In genomic region chr3:194277547-194278091, GRCh38 we compare ENCODE assay signal across 11 cellular contexts.
DNase-seq lines count a peak whose midpoint lies in the region; ATAC-seq and TF ChIP-seq lines count a peak whose summit lies in the region.
"Had no signal": no experiment of that assay in that cellular context is flagged by ENCODE, and none has a peak within 500 bp of the region (broad histone marks: within the 10 kb centered on the region; RNA-seq: fewer than 3 reads in every experiment).

No MANE protein-coding gene starts in this region.

- CTCF ChIA-PET in activated CD8-positive, alpha-beta T cell treated with anti-CD3 and anti-CD28 coated beads for 36 hours (lab: Charles Lee): no interaction called here

- 16 to 26% methylated on average over 11 of the region's 11 CpGs for WGBS in tibial nerve, 2 donors

- no peak overlapping the region for H3K4me3 ChIP-seq in tibial nerve
- H3K4me3 ChIP-seq: GM12878 had no signal

- H3K27me3 ChIP-seq in tibial nerve: no peaks in the 10 kb centered on the region

- TF ChIP-seq EP300 in tibial nerve (IDR thresholded peaks at IDR 0.05): peak in 1 of 2 donors; percentile 43

- H3K4me1 ChIP-seq in tibial nerve: peaks cover 5 to 73% (median 33%) of the 10 kb centered on the region in 4 donors

- no peak for TF ChIP-seq POLR2A in tibial nerve (IDR thresholded peaks at IDR 0.05)

- H3K9me3 ChIP-seq in tibial nerve: no peaks in the 10 kb centered on the region

- POLR2A ChIA-PET in activated CD8-positive, alpha-beta T cell treated with anti-CD3 and anti-CD28 coated beads for 36 hours (lab: Charles Lee): no interaction called here

- H3K4me3 Mint-ChIP-seq in activated CD8-positive, alpha-beta T cell treated with anti-CD3 and anti-CD28 coated beads for 36 hours: no peak overlapping the region

- H3K36me3 ChIP-seq in tibial nerve: no peaks in the 10 kb centered on the region

- peak; percentile 23 for ATAC-seq in esophagus mucosa
- ATAC-seq in HG02571 (IDR thresholded peaks at IDR 0.05; ENCODE audit: unreplicated experiment): no peak
- no peak for ATAC-seq in activated CD8-positive, alpha-beta T cell treated with anti-CD3 and anti-CD28 coated beads for 36 hours
- ATAC-seq: GM12878 had no signal

- H3K36me3 Mint-ChIP-seq in activated CD8-positive, alpha-beta T cell treated with anti-CD3 and anti-CD28 coated beads for 36 hours (ENCODE audit: low read depth): no peaks in the 10 kb centered on the region

- H3K4me1 Mint-ChIP-seq in activated CD8-positive, alpha-beta T cell treated with anti-CD3 and anti-CD28 coated beads for 36 hours (ENCODE audit: low read depth): peaks cover 2% of the 10 kb centered on the region

- peak overlapping the region; percentile 73 to 87 (median 77) for H3K27ac ChIP-seq in tibial nerve

- no peak for TF ChIP-seq CTCF in tibial nerve (IDR thresholded peaks at IDR 0.05)
- no peak for TF ChIP-seq CTCF in activated CD8-positive, alpha-beta T cell treated with anti-CD3 and anti-CD28 coated beads for 36 hours (IDR thresholded peaks at IDR 0.05)

- H3K9me3 Mint-ChIP-seq in activated CD8-positive, alpha-beta T cell treated with anti-CD3 and anti-CD28 coated beads for 36 hours: no peaks in the 10 kb centered on the region

- peak; percentile 30 for DNase-seq in NCI-H1092 treated with DMSO at 0.1 percent for 48 hours (lab: John Stamatoyannopoulos, UW)
- DNase-seq in NCI-H1092 (lab: John Stamatoyannopoulos, UW): no peak
- peak; percentile 37 for DNase-seq in midbrain (lab: John Stamatoyannopoulos, UW)
- no peak for DNase-seq in tibial nerve (ENCODE audit: low spot score in 2 of 2)
- no peak for DNase-seq in HCEC 1CT
- no peak for DNase-seq in activated CD8-positive, alpha-beta T cell treated with anti-CD3 and anti-CD28 coated beads for 36 hours
- DNase-seq: 8988T, NCI-H345 had no signal

- H3K27ac Mint-ChIP-seq in activated CD8-positive, alpha-beta T cell treated with anti-CD3 and anti-CD28 coated beads for 36 hours: no peak overlapping the region

- intact Hi-C loops in activated CD8-positive, alpha-beta T cell treated with anti-CD3 and anti-CD28 coated beads for 36 hours (cut with micrococcal nuclease): no loop called here

- H3K27me3 Mint-ChIP-seq in activated CD8-positive, alpha-beta T cell treated with anti-CD3 and anti-CD28 coated beads for 36 hours: no peaks in the 10 kb centered on the region

Comparison
In these comparisons a context has a peak if more than half of its experiments do, and no peak if none do; other contexts are left out.
1. DNase-seq: peak in NCI-H1092 treated with DMSO at 0.1 percent for 48 hours (single experiment) and midbrain (single experiment); none in NCI-H1092 (single experiment), tibial nerve (0 of 2), HCEC 1CT (single experiment) and activated CD8-positive, alpha-beta T cell treated with anti-CD3 and anti-CD28 coated beads for 36 hours (single experiment).